Comparison of ENCODE assay signal across 12 cellular contexts in the genomic region with DNA sequence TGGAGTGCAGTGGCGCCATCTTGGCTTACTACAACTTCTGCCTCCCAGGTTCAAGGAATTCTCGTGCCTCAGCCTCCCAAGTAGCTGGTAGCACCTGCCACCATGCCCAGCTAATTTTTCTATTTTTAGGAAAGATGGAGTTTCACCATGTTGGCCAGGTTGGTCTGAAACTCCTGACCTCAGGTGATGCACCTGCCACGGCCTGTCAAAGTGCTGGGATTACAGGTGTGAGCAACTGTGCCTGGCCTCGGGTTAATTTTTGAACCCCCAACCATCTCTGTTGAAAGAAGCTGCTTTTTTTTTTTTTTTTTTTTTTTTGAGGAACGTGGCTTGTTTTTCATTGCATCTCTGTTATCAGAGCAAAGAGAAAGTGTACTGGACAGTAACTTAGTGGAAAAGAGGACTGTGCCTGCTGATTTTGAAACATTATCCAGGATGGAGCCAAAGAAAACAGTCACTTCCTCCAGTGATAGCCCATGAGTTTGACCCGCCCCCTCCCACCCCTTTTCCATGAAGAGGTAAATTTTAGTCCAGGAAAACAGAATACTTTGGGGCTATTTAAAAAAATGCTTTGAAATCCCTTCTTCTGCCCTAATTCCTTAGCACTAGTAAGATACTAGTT. TPM values are rescaled to one million over a fixed set of nuclear protein-coding genes. Genes with fewer than 3 reads are reported as not detected.
DNase-seq lines count a peak whose midpoint lies in the region; ATAC-seq and TF ChIP-seq lines count a peak whose summit lies in the region.
"Had no signal": no experiment of that assay in that cellular context is flagged by ENCODE, and none has a peak within 500 bp of the region (broad histone marks: within the 10 kb centered on the region; RNA-seq: fewer than 3 reads in every experiment).

No MANE protein-coding gene starts in this region.

- no peak overlapping the region for H3K4me3 ChIP-seq in PC-3 (ENCODE audit: low read length)
- peak overlapping the region; percentile 10 for H3K4me3 ChIP-seq in lower lobe of right lung
- no peak overlapping the region for H3K4me3 ChIP-seq in testis

- no peaks in the 10 kb centered on the region for H3K36me3 ChIP-seq in PC-3 (ENCODE audit: low read depth, low read length)
- no peaks in the 10 kb centered on the region for H3K36me3 ChIP-seq in lower lobe of right lung
- H3K36me3 ChIP-seq in testis (ENCODE audit: low read depth, missing control alignments) = no peaks in the 10 kb centered on the region

- no peak for TF ChIP-seq CTCF in PC-3 (conservative IDR thresholded peaks at IDR 0.05; ENCODE audit: low read depth, low read length)
- no peak for TF ChIP-seq CTCF in lower lobe of right lung (IDR thresholded peaks at IDR 0.05)
- TF ChIP-seq CTCF in testis (IDR thresholded peaks at IDR 0.05) = no peak

- WGBS in testis, 2 donors = 37 to 61% methylated on average over 6 of the region's 6 CpGs

- no TSS peak for BruUV-seq in PC-3 (replicated peaks; lab: Mats Ljungman, UMichigan)

- H3K79me2 ChIP-seq in PC-3 (ENCODE audit: low read length) = no peaks in the 10 kb centered on the region; the same call in 1 of the 2 replicates

- CTCF ChIA-PET in PC-3 (lab: Charles Lee) = no interaction called here

- H4K20me1 ChIP-seq in PC-3 (ENCODE audit: low read length) = no peaks in the 10 kb centered on the region

- H3K27ac ChIP-seq in PC-3 (ENCODE audit: low read length) (no peak overlapping the region), lower lobe of right lung (peak overlapping the region; percentile 85), testis (peak overlapping the region; percentile 75 to 91)

- no peaks in the 10 kb centered on the region for H3K9me2 ChIP-seq in PC-3 (replicated peaks; ENCODE audit: low read length)

- H3K4me3 Mint-ChIP-seq in dendritic cell treated with granulocyte-macrophage colony-stimulating factor and Interleukin-4, amounts not matched to agents 40 ng/mL and 50 ng/mL, for 4 days = no peak overlapping the region

- H3K9ac ChIP-seq in PC-3 (ENCODE audit: low read length) = no peak overlapping the region

- ATAC-seq in PC-3 (no peak), lower lobe of right lung (peak in 1 of 2 donors; percentile 33), GM21717 (IDR thresholded peaks at IDR 0.05; ENCODE audit: unreplicated experiment) (no peak)
- ATAC-seq: stimulated activated naive CD8-positive, alpha-beta T cell treated with anti-CD3 and anti-CD28 coated beads, Interleukin-15, Interleukin-2, amounts not matched to agents 100 U/mL and 50 U/mL, for 24 hours had no signal

- H3K9me3 Mint-ChIP-seq in dendritic cell treated with granulocyte-macrophage colony-stimulating factor and Interleukin-4, amounts not matched to agents 40 ng/mL and 50 ng/mL, for 4 days = no peaks in the 10 kb centered on the region

- H3K9me3 ChIP-seq in PC-3 (ENCODE audit: low read length) (no peaks in the 10 kb centered on the region), lower lobe of right lung (no peaks in the 10 kb centered on the region), testis (no peaks in the 10 kb centered on the region)

- H3F3A ChIP-seq in PC-3 (ENCODE audit: low read length, unreplicated experiment) = no peaks in the 10 kb centered on the region

- H3K27me3 Mint-ChIP-seq in dendritic cell treated with granulocyte-macrophage colony-stimulating factor and Interleukin-4, amounts not matched to agents 40 ng/mL and 50 ng/mL, for 4 days = no peaks in the 10 kb centered on the region

- H3K27ac Mint-ChIP-seq in dendritic cell treated with granulocyte-macrophage colony-stimulating factor and Interleukin-4, amounts not matched to agents 40 ng/mL and 50 ng/mL, for 4 days = peak overlapping the region; percentile 68

- H3K4me2 ChIP-seq in PC-3 (ENCODE audit: low read length) = no peak overlapping the region

- no peak for TF ChIP-seq POLR2A in testis (IDR thresholded peaks at IDR 0.05)

- peaks cover 17% of the 10 kb centered on the region; the same call in 1 of the 2 replicates for H3K4me1 ChIP-seq in PC-3 (ENCODE audit: insufficient read depth, low read length)
- peaks cover 99% of the 10 kb centered on the region for H3K4me1 ChIP-seq in lower lobe of right lung
- H3K4me1 ChIP-seq in testis = peaks cover 85% of the 10 kb centered on the region

- H2AFZ ChIP-seq in PC-3 (ENCODE audit: low read length) = no peak overlapping the region

- POLR2A ChIA-PET in PC-3 (lab: Charles Lee; ENCODE audit: unreplicated experiment) = no interaction called here

- peaks cover 78% of the 10 kb centered on the region for H3K4me1 Mint-ChIP-seq in dendritic cell treated with granulocyte-macrophage colony-stimulating factor and Interleukin-4, amounts not matched to agents 40 ng/mL and 50 ng/mL, for 4 days (ENCODE audit: low read depth)

- H3K27me3 ChIP-seq in PC-3 (ENCODE audit: low read length) (no peaks in the 10 kb centered on the region), lower lobe of right lung (ENCODE audit: low read depth) (no peaks in the 10 kb centered on the region), testis (no peaks in the 10 kb centered on the region)

- DNase-seq in PC-3 (peak; percentile 13), lower lobe of right lung (no peak), testis (no peak), NCI-H524 (lab: John Stamatoyannopoulos, UW) (no peak), amygdala (lab: John Stamatoyannopoulos, UW) (no peak), cerebellar cortex (ENCODE audit: low spot score) (no peak)
- DNase-seq: activated naive CD4-positive, alpha-beta T cell; NCI-H510A; stimulated activated naive CD8-positive, alpha-beta T cell treated with anti-CD3 and anti-CD28 coated beads, Interleukin-15, Interleukin-2, amounts not matched to agents 100 U/mL and 50 U/mL, for 24 hours had no signal

- intact Hi-C loops in PC-3 (cut with micrococcal nuclease) (no loop called here), lower lobe of right lung (cut with DNase I) (no loop called here), testis (cut with DNase I; ENCODE audit: low total_unique reads) (no loop called here)
- intact Hi-C loops in dendritic cell treated with granulocyte-macrophage colony-stimulating factor and Interleukin-4, amounts not matched to agents 40 ng/mL and 50 ng/mL, for 4 days (cut with micrococcal nuclease) = no loop called here

- H3K36me3 Mint-ChIP-seq in dendritic cell treated with granulocyte-macrophage colony-stimulating factor and Interleukin-4, amounts not matched to agents 40 ng/mL and 50 ng/mL, for 4 days (ENCODE audit: low read depth) = peaks cover 43% of the 10 kb centered on the region

RNA-seq across cellular contexts. Expression of a gene that starts 38.3 kb away (rescaled TPM):
- 23.8 and 24.6 TPM in 2 replicates for total RNA-seq in PC-3 (2014; rRNA removed)
- 44.5 TPM for total RNA-seq in lower lobe of right lung
- 100 to 1,000 TPM; 113 to 165 TPM for total RNA-seq in testis
- 72.4 TPM for polyA plus RNA-seq in testis (ENCODE audit: insufficient read depth, low read depth, low replicate concordance)

RNA-seq across cellular contexts. Expression of a gene that starts 55.2 kb away (rescaled TPM):
- not detected in 2 replicates for total RNA-seq in PC-3 (2014; rRNA removed)
- total RNA-seq in lower lobe of right lung = 0.80 TPM
- 10 to 100 TPM; 12.1 to 15.1 TPM for total RNA-seq in testis
- 146 TPM for polyA plus RNA-seq in testis (ENCODE audit: insufficient read depth, low read depth, low replicate concordance)
- total RNA-seq: HT-29 had no signal
